ENCODE assay signal across 9 cellular contexts in genomic region chr17:2170023-2170422, GRCh38.
A peak's percentile ranks its signal among the peaks of the same experiment; 100 is the strongest.
DNase-seq lines count a peak whose midpoint lies in the region; ATAC-seq, FAIRE-seq and TF ChIP-seq lines count a peak whose summit lies in the region.
"Had no signal": no experiment of that assay in that cellular context is flagged by ENCODE, and none has a peak within 500 bp of the region (broad histone marks: within the 10 kb centered on the region; RNA-seq: fewer than 3 reads in every experiment).

No MANE protein-coding gene starts in this region.

- intact Hi-C loops in right cardiac atrium (cut with DNase I): loop anchor here in 3 of 4 donors (5.0 to 10.0 kb wide), 2 partner anchors 67 to 75 kb away; no protein-coding TSS in a partner anchor
- intact Hi-C loops in Right ventricle myocardium inferior (cut with DNase I): loop anchor here (10.0 kb wide), 1 partner anchor 45 kb away; no protein-coding TSS in a partner anchor
- intact Hi-C loops in uterus (cut with DNase I; ENCODE audit: low total_unique reads): loop anchor here (10.0 kb wide), 1 partner anchor 115 kb away; the partner anchor contains the start of gene HIC1

- DNase-seq in right cardiac atrium (no peak), Right ventricle myocardium inferior (ENCODE audit: missing footprints) (no peak), SW480 (ENCODE audit: low spot score) (peak; percentile 8), germinal center (ENCODE audit: low spot score) (peak; percentile 18), uterus (no peak), neuronal stem cell (ENCODE audit: low spot score) (no peak), urothelium cell line (ENCODE audit: low spot score) (no peak)

- 87% methylated on average over 9 of the region's 9 CpGs for WGBS in right cardiac atrium
- no CpG with 5 or more reads among the region's 9 CpGs for WGBS in neuronal stem cell (ENCODE audit: extremely low coverage in 2 of 2, insufficient read length in 2 of 2, insufficient replicate concordance in 1 of 2), 2 donors

- no peak for FAIRE-seq in urothelium cell line (lab: Jason Lieb, UNC)
- FAIRE-seq: HTR-8/SVneo had no signal

- no peak overlapping the region for H2AK5ac ChIP-seq in neuronal stem cell (ENCODE audit: low read depth, low read length)

- peaks cover 18% of the 10 kb centered on the region for H3K4me1 ChIP-seq in right cardiac atrium (ENCODE audit: control insufficient read depth, insufficient read depth, low read length)
- peaks cover 14 to 15% of the 10 kb centered on the region in 2 donors for H3K4me1 ChIP-seq in uterus
- peaks cover 11 to 25% of the 10 kb centered on the region in 2 donors for H3K4me1 ChIP-seq in neuronal stem cell (ENCODE audit: control insufficient read depth in 2 of 2, insufficient read depth in 1 of 2, low read depth in 1 of 2, low read length in 2 of 2)

- no peak for TF ChIP-seq CTCF in uterus (IDR thresholded peaks at IDR 0.05)

- H3K27ac ChIP-seq in right cardiac atrium (ENCODE audit: low read length) (peak overlapping the region; percentile 77), uterus (peak overlapping the region; percentile 86 to 95), neuronal stem cell (replicated peaks; ENCODE audit: low read length) (no peak overlapping the region)

- no peak overlapping the region for H2BK120ac ChIP-seq in neuronal stem cell (ENCODE audit: low read depth, low read length)

- H3K4me3 ChIP-seq in right cardiac atrium (ENCODE audit: low read length) (no peak overlapping the region), uterus (no peak overlapping the region), neuronal stem cell (ENCODE audit: low read length in 2 of 2) (no peak overlapping the region)

- no peak overlapping the region for H3K23ac ChIP-seq in neuronal stem cell (ENCODE audit: low read depth, low read length, poor library complexity)

- H3K27me3 ChIP-seq in right cardiac atrium (ENCODE audit: control insufficient read depth, insufficient read depth): no peaks in the 10 kb centered on the region
- H3K27me3 ChIP-seq in uterus: no peaks in the 10 kb centered on the region
- no peaks in the 10 kb centered on the region for H3K27me3 ChIP-seq in neuronal stem cell (ENCODE audit: control insufficient read depth in 3 of 3, insufficient read depth in 3 of 3, low read depth in 1 of 3, low read length in 3 of 3)

- no peak for TF ChIP-seq POLR2A in uterus (IDR thresholded peaks at IDR 0.05)

- no peak overlapping the region for H3K4ac ChIP-seq in neuronal stem cell (ENCODE audit: low read length)

- no peaks in the 10 kb centered on the region for H3K79me1 ChIP-seq in neuronal stem cell (ENCODE audit: low read depth, low read length)

- H2BK12ac ChIP-seq in neuronal stem cell (ENCODE audit: low read length): no peak overlapping the region

- no peak overlapping the region for H3K14ac ChIP-seq in neuronal stem cell (ENCODE audit: low read length)

- no peak overlapping the region for H4K91ac ChIP-seq in neuronal stem cell (ENCODE audit: low read depth, low read length, poor library complexity)

- no peaks in the 10 kb centered on the region for H3K9me3 ChIP-seq in right cardiac atrium (ENCODE audit: control insufficient read depth, low read length)
- no peaks in the 10 kb centered on the region for H3K9me3 ChIP-seq in uterus
- no peaks in the 10 kb centered on the region for H3K9me3 ChIP-seq in neuronal stem cell (replicated peaks in 1 of 2; ENCODE audit: control insufficient read depth in 2 of 2, insufficient read depth in 1 of 2, low read depth in 1 of 2, low read length in 2 of 2)

- H2AFZ ChIP-seq in neuronal stem cell (ENCODE audit: low read length): no peak overlapping the region

- no peak overlapping the region for H4K8ac ChIP-seq in neuronal stem cell (ENCODE audit: low read depth, low read length)

- H3K18ac ChIP-seq in neuronal stem cell (ENCODE audit: low read length): no peak overlapping the region

- no peak overlapping the region for H3K9ac ChIP-seq in neuronal stem cell (ENCODE audit: low read depth, low read length, poor library complexity)

- no peak overlapping the region for H2BK5ac ChIP-seq in neuronal stem cell (ENCODE audit: low read length)

- no peak overlapping the region for H3K4me2 ChIP-seq in neuronal stem cell (ENCODE audit: insufficient read depth, low read length, poor library complexity, severe bottlenecking)

- no peak overlapping the region for H2BK15ac ChIP-seq in neuronal stem cell (ENCODE audit: low read length)

- H3K36me3 ChIP-seq in uterus: no peaks in the 10 kb centered on the region
- H3K36me3 ChIP-seq in neuronal stem cell (replicated peaks in 1 of 2; ENCODE audit: control insufficient read depth in 2 of 2, insufficient read depth in 2 of 2, low read length in 2 of 2): peaks cover 13 to 80% of the 10 kb centered on the region in 2 donors

- no peak for ATAC-seq in right cardiac atrium
- ATAC-seq in Right ventricle myocardium inferior: no peak
- no peak for ATAC-seq in GM21360 (IDR thresholded peaks at IDR 0.05; ENCODE audit: unreplicated experiment)

Comparison
In these comparisons a context has a peak if more than half of its experiments do, and no peak if none do; other contexts are left out.
1. DNase-seq: peak in SW480 (single experiment) and germinal center (single experiment); none in right cardiac atrium (0 of 3), Right ventricle myocardium inferior (single experiment), uterus (0 of 2), neuronal stem cell (single experiment) and urothelium cell line (single experiment).